22 cellular contexts compared by ENCODE assay signal in genomic region chr5:176902911-176903664, GRCh38. TPM values are rescaled to one million over a fixed set of nuclear protein-coding genes. Genes with fewer than 3 reads are reported as not detected.
DNase-seq lines count a peak whose midpoint lies in the region; ATAC-seq, FAIRE-seq and TF ChIP-seq lines count a peak whose summit lies in the region.
"Had no signal": no experiment of that assay in that cellular context is flagged by ENCODE, and none has a peak within 500 bp of the region (broad histone marks: within the 10 kb centered on the region; RNA-seq: fewer than 3 reads in every experiment).

No MANE protein-coding gene starts in this region.

- peaks cover 36% of the 10 kb centered on the region for H3K36me3 ChIP-seq in CD8-positive, alpha-beta T cell (ENCODE audit: insufficient read depth, low read length)
- H3K36me3 ChIP-seq in mesenchymal stem cell (ENCODE audit: control insufficient read depth in 1 of 2, insufficient read depth in 2 of 2, low read depth in 1 of 2, low read length in 2 of 2): peaks cover 13 to 70% of the 10 kb centered on the region in 2 experiments

- no peak for FAIRE-seq in A549 (lab: Jason Lieb, UNC)
- FAIRE-seq: frontal cortex had no signal

- no peaks in the 10 kb centered on the region for H3K79me1 ChIP-seq in mesenchymal stem cell (replicated peaks; ENCODE audit: low read length, poor library complexity, severe bottlenecking)

- H3K27ac Mint-ChIP-seq in CD8-positive, alpha-beta T cell: peak overlapping the region; percentile 65
- H3K27ac Mint-ChIP-seq in activated naive CD8-positive, alpha-beta T cell treated with anti-CD3 and anti-CD28 coated beads for 36 hours: peak overlapping the region; percentile 47
- H3K27ac Mint-ChIP-seq: HFFc6 had no signal

- H3K4ac ChIP-seq in mesenchymal stem cell (ENCODE audit: low read depth in 1 of 2, low read length in 2 of 2): no peak overlapping the region

- no peak overlapping the region for H3K14ac ChIP-seq in mesenchymal stem cell (ENCODE audit: low read length in 2 of 2)

- H3K27me3 Mint-ChIP-seq in CD8-positive, alpha-beta T cell (ENCODE audit: low read depth): no peaks in the 10 kb centered on the region
- no peaks in the 10 kb centered on the region for H3K27me3 Mint-ChIP-seq in activated naive CD8-positive, alpha-beta T cell treated with anti-CD3 and anti-CD28 coated beads for 36 hours
- H3K27me3 Mint-ChIP-seq: activated CD4-positive, alpha-beta memory T cell treated with anti-CD3 and anti-CD28 coated beads for 36 hours; T-helper 17 cell had no signal

- H2BK15ac ChIP-seq in mesenchymal stem cell (ENCODE audit: low read depth, poor library complexity, severe bottlenecking): no peak overlapping the region

- no peak overlapping the region for H3K23ac ChIP-seq in mesenchymal stem cell (ENCODE audit: low read length in 2 of 2)

- peaks cover 13% of the 10 kb centered on the region for H3K4me1 Mint-ChIP-seq in CD8-positive, alpha-beta T cell (ENCODE audit: low read depth)
- H3K4me1 Mint-ChIP-seq in activated naive CD8-positive, alpha-beta T cell treated with anti-CD3 and anti-CD28 coated beads for 36 hours: peaks cover 34% of the 10 kb centered on the region

- H3K9me3 ChIP-seq in A549 (no peaks in the 10 kb centered on the region), mesenchymal stem cell (ENCODE audit: control insufficient read depth, low read length) (no peaks in the 10 kb centered on the region)
- H3K9me3 ChIP-seq in CD8-positive, alpha-beta T cell (ENCODE audit: low read length): no peaks in the 10 kb centered on the region
- H3K9me3 ChIP-seq: testis had no signal

- H2AK5ac ChIP-seq in mesenchymal stem cell (ENCODE audit: low read length, severe bottlenecking): peak overlapping the region; percentile 90

- no peak for TF ChIP-seq EP300 in A549 (IDR thresholded peaks at IDR 0.05)

- CTCF ChIA-PET in A549 (lab: Yijun Ruan, JAX): interaction anchor here (0.6 to 2.1 kb wide), 8 partner anchors 16 to 245 kb away, joined by 3 to 9 read pairs (median 4); partner anchors contain the start of gene ZNF346
- CTCF ChIA-PET in CD8-positive, alpha-beta T cell (lab: Charles Lee): no interaction called here

- intact Hi-C loops in CD8-positive, alpha-beta T cell (cut with DNase I, micrococcal nuclease): no loop called here

- no peak overlapping the region for H3K18ac ChIP-seq in mesenchymal stem cell (ENCODE audit: low read depth in 1 of 2, low read length in 2 of 2)

- no peak overlapping the region for H2BK12ac ChIP-seq in mesenchymal stem cell (ENCODE audit: low read length in 2 of 2)

- TF ChIP-seq CTCF in A549 (IDR thresholded peaks at IDR 0.05): no peak
- no peak for TF ChIP-seq CTCF in CD8-positive, alpha-beta T cell (IDR thresholded peaks at IDR 0.05)

- TF ChIP-seq RAD21 in A549 (conservative IDR thresholded peaks at IDR 0.05 in 1 of 2, IDR thresholded peaks at IDR 0.05 in 1 of 2): no peak

- H2BK5ac ChIP-seq in mesenchymal stem cell (ENCODE audit: low read depth, low read length, poor library complexity, severe bottlenecking): peak overlapping the region; percentile 80

- peaks cover 38% of the 10 kb centered on the region for H3K4me1 ChIP-seq in A549
- H3K4me1 ChIP-seq in CD8-positive, alpha-beta T cell (ENCODE audit: insufficient read depth, low read length): peaks cover 9% of the 10 kb centered on the region
- H3K4me1 ChIP-seq in mesenchymal stem cell (ENCODE audit: control insufficient read depth, insufficient read depth, low read depth, low read length): peaks cover 23% of the 10 kb centered on the region
- H3K4me1 ChIP-seq: testis had no signal

- no peaks in the 10 kb centered on the region for H3K27me3 ChIP-seq in CD8-positive, alpha-beta T cell (ENCODE audit: insufficient read depth, low read length)
- no peaks in the 10 kb centered on the region for H3K27me3 ChIP-seq in mesenchymal stem cell (ENCODE audit: control insufficient read depth in 1 of 2, insufficient read depth in 1 of 2, low read length in 2 of 2)
- H3K27me3 ChIP-seq: testis had no signal

- ATAC-seq in A549 (peak; percentile 31 to 63; a peak in 4 of 6 replicates), HG02642 (IDR thresholded peaks at IDR 0.05; ENCODE audit: poor library complexity, unreplicated experiment) (no peak), HG03354 (IDR thresholded peaks at IDR 0.05; ENCODE audit: poor library complexity, severe bottlenecking, unreplicated experiment) (no peak)
- no peak for ATAC-seq in CD8-positive, alpha-beta T cell
- ATAC-seq: left colon, T-helper 17 cell had no signal

- H3K4me2 ChIP-seq in A549 (peak overlapping the region; percentile 59), mesenchymal stem cell (ENCODE audit: low read length, poor library complexity, severe bottlenecking) (no peak overlapping the region)
- H3K4me2 ChIP-seq: PC-9 had no signal

- no peaks in the 10 kb centered on the region for H3K9me3 Mint-ChIP-seq in CD8-positive, alpha-beta T cell
- no peaks in the 10 kb centered on the region for H3K9me3 Mint-ChIP-seq in activated naive CD8-positive, alpha-beta T cell treated with anti-CD3 and anti-CD28 coated beads for 36 hours
- H3K9me3 Mint-ChIP-seq: activated CD4-positive, alpha-beta memory T cell treated with anti-CD3 and anti-CD28 coated beads for 36 hours; HFFc6 had no signal

- H2BK120ac ChIP-seq in mesenchymal stem cell (ENCODE audit: low read depth, low read length): no peak overlapping the region

- no peak overlapping the region for H2AFZ ChIP-seq in mesenchymal stem cell (ENCODE audit: low read depth, low read length)
- H2AFZ ChIP-seq: PC-9 had no signal

- H3K27ac ChIP-seq in A549 (peak overlapping the region; percentile 62 to 76), mesenchymal stem cell (ENCODE audit: low read length, poor library complexity, severe bottlenecking) (peak overlapping the region; percentile 98)
- H3K27ac ChIP-seq in CD8-positive, alpha-beta T cell (ENCODE audit: low read depth, low read length): no peak overlapping the region
- H3K27ac ChIP-seq: PC-9, testis, VCaP had no signal

- WGBS in A549 (ENCODE audit: missing lambda C conversion rate): 67% methylated on average over 5 of the region's 5 CpGs
- 100% methylated on average over 5 of the region's 5 CpGs for WGBS in mesenchymal stem cell

- peaks cover 52% of the 10 kb centered on the region for H3K36me3 Mint-ChIP-seq in CD8-positive, alpha-beta T cell
- H3K36me3 Mint-ChIP-seq in activated naive CD8-positive, alpha-beta T cell treated with anti-CD3 and anti-CD28 coated beads for 36 hours: peaks cover 33% of the 10 kb centered on the region

- TF ChIP-seq POLR2A in A549 (IDR thresholded peaks at IDR 0.05; ENCODE audit: low read length): no peak

- no peak overlapping the region for H3K9ac ChIP-seq in mesenchymal stem cell (ENCODE audit: low read length)

- POLR2A ChIA-PET in A549 (lab: Yijun Ruan, JAX): interaction anchor here (0.6 kb wide), 1 partner anchor 533 kb away, joined by 3 read pairs; no protein-coding TSS in a partner anchor
- POLR2A ChIA-PET in CD8-positive, alpha-beta T cell (lab: Charles Lee): interaction anchor here (1.3 kb wide), 1 partner anchor 7 kb away, joined by 6 read pairs; no protein-coding TSS in a partner anchor

- H4K8ac ChIP-seq in mesenchymal stem cell (ENCODE audit: low read length): no peak overlapping the region

- H4K91ac ChIP-seq in mesenchymal stem cell (ENCODE audit: low read length): no peak overlapping the region

- H3K4me3 ChIP-seq in A549 (no peak overlapping the region), mesenchymal stem cell (ENCODE audit: insufficient read depth in 1 of 2, low read depth in 1 of 2, low read length in 2 of 2) (no peak overlapping the region)
- H3K4me3 ChIP-seq in CD8-positive, alpha-beta T cell (ENCODE audit: low read depth, low read length): no peak overlapping the region
- H3K4me3 ChIP-seq: PC-9, testis had no signal

- DNase-seq in A549 (ENCODE audit: low read depth in 1 of 2, low spot score in 1 of 2) (peak; percentile 33 to 43), mesenchymal stem cell (no peak)
- peak in 1 of 7 experiments; percentile 17 for DNase-seq in CD8-positive, alpha-beta T cell
- no peak for DNase-seq in activated naive CD8-positive, alpha-beta T cell treated with anti-CD3 and anti-CD28 coated beads for 36 hours
- DNase-seq in activated CD8-positive, alpha-beta memory T cell treated with anti-CD3 and anti-CD28 coated beads, Interleukin-2, amount 50 U/mL, for 48 hours: no peak
- DNase-seq: activated CD4-positive, alpha-beta memory T cell treated with anti-CD3 and anti-CD28 coated beads for 36 hours; caudate nucleus; COR-L47; EL; erythroblast; HFFc6; left colon; NCI-H2081 treated with DMSO at 0.1 percent for 48 hours; NCI-H526; PC-9; stimulated activated CD4-positive, alpha-beta T cell treated with anti-CD3 and anti-CD28 coated beads, Interleukin-12 subunit alpha, Interleukin-12 subunit beta, amount 100 ng/mL, for 4 hours; T-helper 17 cell; testis had no signal

- no peak overlapping the region for H3K4me3 Mint-ChIP-seq in CD8-positive, alpha-beta T cell
- no peak overlapping the region for H3K4me3 Mint-ChIP-seq in activated naive CD8-positive, alpha-beta T cell treated with anti-CD3 and anti-CD28 coated beads for 36 hours
- H3K4me3 Mint-ChIP-seq: activated CD4-positive, alpha-beta memory T cell treated with anti-CD3 and anti-CD28 coated beads for 36 hours; HFFc6; T-helper 17 cell had no signal

TF ChIP-seq in A549, 52 proteins besides CTCF, POLR2A, EP300 and RAD21:
- no peak for TF ChIP-seq FOXS1 (CRISPR knock-in tag; IDR thresholded peaks at IDR 0.05)
- TF ChIP-seq MAFK (IDR thresholded peaks at IDR 0.05; ENCODE audit: partially characterized antibody): peak; percentile 19

RNA-seq across cellular contexts. Expression of gene HK3, which starts 3.9 kb away (rescaled TPM):
- polyA plus RNA-seq in A549 (2011; rRNA removed): 0.04 TPM in 1 of 2 replicates, not detected in the other
- polyA plus RNA-seq in A549 (2012; cell fraction: cytosol; rRNA removed): 0.03 and 0.12 TPM in 2 replicates
- polyA plus RNA-seq in A549 (2012; cell fraction: nucleus; rRNA removed): 0.32 and 1.5 TPM in 2 replicates
- polyA plus RNA-seq in A549 (2017; fragmentation: RNase III; extraction: RNeasy Plus Mini Kit Qiagen cat#74134 plus additional on column Dnase treatment): 0.12 to 0.17 TPM in 2 of 3 replicates, not detected in the other
- not detected in 2 replicates for polyA minus RNA-seq in A549 (2011; rRNA and poly(A)+ RNA removed)
- total RNA-seq in CD8-positive, alpha-beta T cell: not detected
- total RNA-seq in activated naive CD8-positive, alpha-beta T cell treated with anti-CD3 and anti-CD28 coated beads for 36 hours: not detected
- not detected for polyA plus RNA-seq in mesenchymal stem cell (2013, experiment 1 of 2)
- polyA plus RNA-seq in mesenchymal stem cell (2013, experiment 2 of 2): not detected
- total RNA-seq: HFFc6, PC-9 had no signal

Comparison
In these comparisons a context has a peak if more than half of its experiments do, and no peak if none do; other contexts are left out.
1. ATAC-seq: peak in A549 (2 of 2); none in CD8-positive, alpha-beta T cell (single experiment), HG02642 (single experiment) and HG03354 (single experiment).
2. DNase-seq: peak in A549 (2 of 2); none in activated naive CD8-positive, alpha-beta T cell treated with anti-CD3 and anti-CD28 coated beads for 36 hours (single experiment), mesenchymal stem cell (single experiment) and activated CD8-positive, alpha-beta memory T cell treated with anti-CD3 and anti-CD28 coated beads, Interleukin-2, amount 50 U/mL, for 48 hours (single experiment).